In genomic region chr22:40953446-40953845, GRCh38 we compare ENCODE assay signal across 13 cellular contexts. TPM values are rescaled to one million over a fixed set of nuclear protein-coding genes. Genes with fewer than 3 reads are reported as not detected.
A peak's percentile ranks its signal among the peaks of the same experiment; 100 is the strongest.
DNase-seq lines count a peak whose midpoint lies in the region; ATAC-seq and TF ChIP-seq lines count a peak whose summit lies in the region.
"Had no signal": no experiment of that assay in that cellular context is flagged by ENCODE, and none has a peak within 500 bp of the region (broad histone marks: within the 10 kb centered on the region; RNA-seq: fewer than 3 reads in every experiment).

No MANE protein-coding gene starts in this region.

- no peak for DNase-seq in CD8-positive, alpha-beta T cell
- DNase-seq in KBM-7 (peak; percentile 53), adipocyte (ENCODE audit: low read depth) (no peak), T1000 (lab: John Stamatoyannopoulos, UW) (no peak), NCI-H82 (lab: John Stamatoyannopoulos, UW) (no peak)
- DNase-seq in natural killer cell treated with Interleukin-12 subunit alpha and Interleukin-12 subunit beta and Interleukin-15 and Interleukin-18, amount 100 ng/mL, for 72 hours (ENCODE audit: low spot score): no peak
- DNase-seq: left colon; NCI-H187 treated with DMSO at 0.1 percent for 48 hours; SHP77; stimulated activated CD4-positive, alpha-beta T cell treated with anti-CD3 and anti-CD28 coated beads, Interleukin-12 subunit alpha, Interleukin-12 subunit beta, amount 100 ng/mL, for 4 hours had no signal

- peaks cover 45% of the 10 kb centered on the region for H3K36me3 Mint-ChIP-seq in CD8-positive, alpha-beta T cell
- H3K36me3 Mint-ChIP-seq in natural killer cell treated with Interleukin-12 subunit alpha and Interleukin-12 subunit beta and Interleukin-15 and Interleukin-18, amount 100 ng/mL, for 72 hours: peaks cover 7% of the 10 kb centered on the region

- peaks cover 28% of the 10 kb centered on the region for H3K4me1 ChIP-seq in CD8-positive, alpha-beta T cell (ENCODE audit: insufficient read depth, low read length)
- peaks cover 27% of the 10 kb centered on the region for H3K4me1 ChIP-seq in adipocyte (ENCODE audit: control insufficient read depth, insufficient read depth, low read length)

- no peak for TF ChIP-seq CTCF in CD8-positive, alpha-beta T cell (IDR thresholded peaks at IDR 0.05)

- in situ Hi-C loops in KBM-7 (cut with MboI; ENCODE audit: low pct_unique_long_range_greater_than_20kb, low sequenced_read_pairs): no loop called here

- CTCF ChIA-PET in CD8-positive, alpha-beta T cell (lab: Charles Lee): interaction anchor here (0.6 to 0.7 kb wide), 2 partner anchors 31 to 135 kb away, joined by 3 read pairs; no protein-coding TSS in a partner anchor

- H3K9ac ChIP-seq in adipocyte (ENCODE audit: low read length): peak overlapping the region; percentile 90

- H3K27ac ChIP-seq in CD8-positive, alpha-beta T cell (ENCODE audit: low read depth, low read length): no peak overlapping the region
- H3K27ac ChIP-seq: HL-60 had no signal

- H3K9me3 Mint-ChIP-seq in CD8-positive, alpha-beta T cell: no peaks in the 10 kb centered on the region
- H3K9me3 Mint-ChIP-seq in natural killer cell treated with Interleukin-12 subunit alpha and Interleukin-12 subunit beta and Interleukin-15 and Interleukin-18, amount 100 ng/mL, for 72 hours: no peaks in the 10 kb centered on the region

- H3K4me3 Mint-ChIP-seq in CD8-positive, alpha-beta T cell: no peak overlapping the region
- H3K4me3 Mint-ChIP-seq in natural killer cell treated with Interleukin-12 subunit alpha and Interleukin-12 subunit beta and Interleukin-15 and Interleukin-18, amount 100 ng/mL, for 72 hours: peak overlapping the region; percentile 88

- intact Hi-C loops in CD8-positive, alpha-beta T cell (cut with DNase I, micrococcal nuclease): loop anchor here (5.0 to 10.0 kb wide), 4 partner anchors 316 to 514 kb away; partner anchors contain the start of genes ACO2 (in 1 of the 2), MRTFA (in 1 of the 2), PHF5A (in 1 of the 2) and TOB2 (in 1 of the 2)

- H3K4me1 Mint-ChIP-seq in CD8-positive, alpha-beta T cell (ENCODE audit: low read depth): peaks cover 35% of the 10 kb centered on the region
- peaks cover 15 to 27% of the 10 kb centered on the region in 2 donors for H3K4me1 Mint-ChIP-seq in natural killer cell treated with Interleukin-12 subunit alpha and Interleukin-12 subunit beta and Interleukin-15 and Interleukin-18, amount 100 ng/mL, for 72 hours (ENCODE audit: low read depth in 2 of 2)

- peaks cover 15% of the 10 kb centered on the region for H3K36me3 ChIP-seq in CD8-positive, alpha-beta T cell (ENCODE audit: insufficient read depth, low read length)
- H3K36me3 ChIP-seq in adipocyte (ENCODE audit: control insufficient read depth, insufficient read depth, low read length, severe bottlenecking): peaks cover 23% of the 10 kb centered on the region

- TF ChIP-seq POLR2A in GM18505 (IDR thresholded peaks at IDR 0.05; ENCODE audit: borderline replicate concordance, extremely low read depth, insufficient read depth, insufficient read length): no peak

- POLR2A ChIA-PET in CD8-positive, alpha-beta T cell (lab: Charles Lee): interaction anchor here (1.2 to 4.1 kb wide), 2 partner anchors 69 to 140 kb away, joined by 3 to 70 read pairs; partner anchors contain the start of gene EP300

- no peak for ATAC-seq in CD8-positive, alpha-beta T cell
- no peak for ATAC-seq in natural killer cell treated with Interleukin-12 subunit alpha and Interleukin-12 subunit beta and Interleukin-15 and Interleukin-18, amount 100 ng/mL, for 72 hours
- ATAC-seq in GM18909 (IDR thresholded peaks at IDR 0.05; ENCODE audit: poor library complexity, unreplicated experiment) (no peak), GM18505 (IDR thresholded peaks at IDR 0.05; ENCODE audit: unreplicated experiment) (no peak)
- ATAC-seq: left colon had no signal

- peak overlapping the region; percentile 49 for H3K27ac Mint-ChIP-seq in CD8-positive, alpha-beta T cell
- peak overlapping the region; percentile 89 to 92 for H3K27ac Mint-ChIP-seq in natural killer cell treated with Interleukin-12 subunit alpha and Interleukin-12 subunit beta and Interleukin-15 and Interleukin-18, amount 100 ng/mL, for 72 hours

- no peaks in the 10 kb centered on the region for H3K9me3 ChIP-seq in CD8-positive, alpha-beta T cell (ENCODE audit: low read length)
- no peaks in the 10 kb centered on the region for H3K9me3 ChIP-seq in adipocyte (ENCODE audit: control insufficient read depth, low read length)

- no peaks in the 10 kb centered on the region for H3K27me3 Mint-ChIP-seq in CD8-positive, alpha-beta T cell (ENCODE audit: low read depth)
- H3K27me3 Mint-ChIP-seq in natural killer cell treated with Interleukin-12 subunit alpha and Interleukin-12 subunit beta and Interleukin-15 and Interleukin-18, amount 100 ng/mL, for 72 hours: no peaks in the 10 kb centered on the region

- no peak overlapping the region for H3K4me3 ChIP-seq in CD8-positive, alpha-beta T cell (ENCODE audit: low read depth, low read length)
- peak overlapping the region; percentile 89 for H3K4me3 ChIP-seq in adipocyte (ENCODE audit: low read length)

- H3K27me3 ChIP-seq in CD8-positive, alpha-beta T cell (ENCODE audit: insufficient read depth, low read length): no peaks in the 10 kb centered on the region
- no peaks in the 10 kb centered on the region for H3K27me3 ChIP-seq in adipocyte (replicated peaks; ENCODE audit: control insufficient read depth, insufficient read depth, low read length)

RNA-seq across cellular contexts. Expression of gene RBX1, which starts 2.3 kb away (rescaled TPM):
- total RNA-seq in CD8-positive, alpha-beta T cell: 10 to 100 TPM; 22.1 to 22.3 TPM
- 10 to 100 TPM; 47.8 to 65.9 TPM for total RNA-seq in natural killer cell treated with Interleukin-12 subunit alpha and Interleukin-12 subunit beta and Interleukin-15 and Interleukin-18, amount 100 ng/mL, for 72 hours
